In the genomic region with DNA sequence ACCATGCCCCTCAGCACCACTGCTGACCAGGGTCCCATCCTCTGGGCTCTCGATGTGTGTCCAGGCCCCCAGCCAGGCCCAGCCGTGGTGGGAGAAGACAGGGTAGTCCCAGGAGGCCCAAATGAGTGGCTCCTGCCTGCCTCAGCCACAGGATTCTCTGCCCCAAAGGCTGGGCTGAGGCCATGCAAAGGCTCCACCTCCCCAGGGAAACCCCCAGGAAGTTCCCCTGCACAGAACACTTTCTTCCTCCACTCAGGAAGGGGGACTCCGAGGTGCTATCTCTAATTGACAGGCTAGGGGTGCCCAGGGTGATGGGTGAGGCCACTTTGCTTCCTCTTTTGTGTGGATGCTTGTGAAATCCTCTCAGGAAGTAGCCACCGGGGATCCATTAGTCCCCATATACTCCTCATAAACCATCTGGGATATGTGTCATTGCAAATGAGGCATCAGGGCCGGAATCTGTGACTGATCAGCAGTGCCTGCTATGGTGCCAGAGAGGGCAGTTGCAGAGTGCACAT, we compare ENCODE assay signal across 1 cellular context.
TF ChIP-seq lines count a peak whose summit lies in the region.

No MANE protein-coding gene starts in this region.

TF ChIP-seq in H1, 55 proteins besides CTCF, POLR2A, EP300 and RAD21 (continued from another document):
- no peak for TF ChIP-seq ATF2 (IDR thresholded peaks at IDR 0.05; ENCODE audit: low read length)
- TF ChIP-seq GTF2F1 (IDR thresholded peaks at IDR 0.05; ENCODE audit: borderline replicate concordance, low read depth, low read length): no peak
- TF ChIP-seq, protein P1, sequence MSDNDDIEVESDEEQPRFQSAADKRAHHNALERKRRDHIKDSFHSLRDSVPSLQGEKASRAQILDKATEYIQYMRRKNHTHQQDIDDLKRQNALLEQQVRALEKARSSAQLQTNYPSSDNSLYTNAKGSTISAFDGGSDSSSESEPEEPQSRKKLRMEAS (IDR thresholded peaks at IDR 0.05): no peak
- TF ChIP-seq NANOG (IDR thresholded peaks at IDR 0.05; ENCODE audit: insufficient read depth, low read depth, low read length, poor library complexity, severe bottlenecking): no peak
- no peak for TF ChIP-seq YY1 (IDR thresholded peaks at IDR 0.05; ENCODE audit: low read depth, low read length)
- no peak for TF ChIP-seq RNF2 (IDR thresholded peaks at IDR 0.05; ENCODE audit: borderline replicate concordance, low read depth, low read length, missing control alignments, poor library complexity, severe bottlenecking)
- TF ChIP-seq RBBP5 (IDR thresholded peaks at IDR 0.05; ENCODE audit: borderline replicate concordance, low read depth, low read length): no peak
- no peak for TF ChIP-seq USF2 (IDR thresholded peaks at IDR 0.05; ENCODE audit: low read length)
